In genomic region chr20:54221383-54221782, GRCh38 we compare ENCODE assay signal across 9 cellular contexts. TPM values are rescaled to one million over a fixed set of nuclear protein-coding genes. Genes with fewer than 3 reads are reported as not detected.
A peak's percentile ranks its signal among the peaks of the same experiment; 100 is the strongest.
DNase-seq lines count a peak whose midpoint lies in the region; ATAC-seq and TF ChIP-seq lines count a peak whose summit lies in the region.
"Had no signal": no experiment of that assay in that cellular context is flagged by ENCODE, and none has a peak within 500 bp of the region (broad histone marks: within the 10 kb centered on the region; RNA-seq: fewer than 3 reads in every experiment).

No MANE protein-coding gene starts in this region.

- CTCF ChIA-PET in activated naive CD4-positive, alpha-beta T cell treated with anti-CD3 and anti-CD28 coated beads, Interleukin-2, amount 10 ng/mL, durations not matched to agents 7 days and 5 days (lab: Charles Lee), result interaction anchor here (0.6 to 1.3 kb wide), 7 partner anchors 13 to 426 kb away, joined by 3 to 4 read pairs (median 3); partner anchors contain the start of gene PFDN4

- peaks cover 10% of the 10 kb centered on the region for H3K36me3 Mint-ChIP-seq in activated naive CD4-positive, alpha-beta T cell treated with anti-CD3 and anti-CD28 coated beads, Interleukin-2, amount 10 ng/mL, durations not matched to agents 7 days and 5 days
- H3K36me3 Mint-ChIP-seq in brain, result peaks cover 10% of the 10 kb centered on the region
- peaks cover 30% of the 10 kb centered on the region for H3K36me3 Mint-ChIP-seq in stimulated activated naive CD8-positive, alpha-beta T cell treated with anti-CD3 and anti-CD28 coated beads, Interleukin-15, Interleukin-2, amounts not matched to agents 100 ng/mL and 50 ng/mL, for 24 hours (ENCODE audit: low read depth)

- H3K27me3 Mint-ChIP-seq in activated naive CD4-positive, alpha-beta T cell treated with anti-CD3 and anti-CD28 coated beads, Interleukin-2, amount 10 ng/mL, durations not matched to agents 7 days and 5 days, result no peaks in the 10 kb centered on the region
- no peaks in the 10 kb centered on the region for H3K27me3 Mint-ChIP-seq in brain
- H3K27me3 Mint-ChIP-seq in stimulated activated naive CD8-positive, alpha-beta T cell treated with anti-CD3 and anti-CD28 coated beads, Interleukin-15, Interleukin-2, amounts not matched to agents 100 ng/mL and 50 ng/mL, for 24 hours, result no peaks in the 10 kb centered on the region

- H3K4me1 Mint-ChIP-seq in activated naive CD4-positive, alpha-beta T cell treated with anti-CD3 and anti-CD28 coated beads, Interleukin-2, amount 10 ng/mL, durations not matched to agents 7 days and 5 days, result peaks cover 21% of the 10 kb centered on the region
- H3K4me1 Mint-ChIP-seq in brain, result peaks cover 35% of the 10 kb centered on the region
- peaks cover 24% of the 10 kb centered on the region for H3K4me1 Mint-ChIP-seq in stimulated activated naive CD8-positive, alpha-beta T cell treated with anti-CD3 and anti-CD28 coated beads, Interleukin-15, Interleukin-2, amounts not matched to agents 100 ng/mL and 50 ng/mL, for 24 hours (ENCODE audit: low read depth)

- no peak overlapping the region for H3K4me3 Mint-ChIP-seq in activated naive CD4-positive, alpha-beta T cell treated with anti-CD3 and anti-CD28 coated beads, Interleukin-2, amount 10 ng/mL, durations not matched to agents 7 days and 5 days
- H3K4me3 Mint-ChIP-seq in brain, result no peak overlapping the region
- peak overlapping the region; percentile 55 for H3K4me3 Mint-ChIP-seq in stimulated activated naive CD8-positive, alpha-beta T cell treated with anti-CD3 and anti-CD28 coated beads, Interleukin-15, Interleukin-2, amounts not matched to agents 100 ng/mL and 50 ng/mL, for 24 hours

- peak overlapping the region; percentile 62 for H3K27ac Mint-ChIP-seq in activated naive CD4-positive, alpha-beta T cell treated with anti-CD3 and anti-CD28 coated beads, Interleukin-2, amount 10 ng/mL, durations not matched to agents 7 days and 5 days
- peak overlapping the region in 3 of 5 experiments; percentile 64 to 72 (median 66) for H3K27ac Mint-ChIP-seq in brain
- peak overlapping the region; percentile 94 for H3K27ac Mint-ChIP-seq in stimulated activated naive CD8-positive, alpha-beta T cell treated with anti-CD3 and anti-CD28 coated beads, Interleukin-15, Interleukin-2, amounts not matched to agents 100 ng/mL and 50 ng/mL, for 24 hours

- ATAC-seq in HG03442 (IDR thresholded peaks at IDR 0.05; ENCODE audit: unreplicated experiment) (peak; percentile 69), HG02840 (IDR thresholded peaks at IDR 0.05; ENCODE audit: low FRiP score, unreplicated experiment) (no peak), GM21360 (IDR thresholded peaks at IDR 0.05; ENCODE audit: unreplicated experiment) (no peak)
- ATAC-seq: heart left ventricle had no signal

- peak; percentile 30 for DNase-seq in activated naive CD4-positive, alpha-beta T cell treated with anti-CD3 and anti-CD28 coated beads, Interleukin-2, amount 10 ng/mL, durations not matched to agents 7 days and 5 days
- no peak for DNase-seq in activated naive CD4-positive, alpha-beta T cell treated with anti-CD3 and anti-CD28 coated beads, Interleukin-2, amount 50 U/mL, for 16 hours
- DNase-seq in SIG-M5 (lab: John Stamatoyannopoulos, UW), result no peak
- DNase-seq: heart left ventricle had no signal

- no peak for TF ChIP-seq CTCF in brain (conservative IDR thresholded peaks at IDR 0.05)

- H3K9me3 Mint-ChIP-seq in activated naive CD4-positive, alpha-beta T cell treated with anti-CD3 and anti-CD28 coated beads, Interleukin-2, amount 10 ng/mL, durations not matched to agents 7 days and 5 days, result no peaks in the 10 kb centered on the region
- no peaks in the 10 kb centered on the region for H3K9me3 Mint-ChIP-seq in brain
- no peaks in the 10 kb centered on the region for H3K9me3 Mint-ChIP-seq in stimulated activated naive CD8-positive, alpha-beta T cell treated with anti-CD3 and anti-CD28 coated beads, Interleukin-15, Interleukin-2, amounts not matched to agents 100 ng/mL and 50 ng/mL, for 24 hours

RNA-seq across cellular contexts. Expression of gene PFDN4, which starts 13.5 kb away (rescaled TPM):
- 108 TPM for polyA plus RNA-seq in brain (ENCODE audit: insufficient read depth, low read depth, low replicate concordance)

RNA-seq across cellular contexts. Expression of gene CYP24A1, which starts 47.6 kb away (rescaled TPM):
- 0.63 TPM for polyA plus RNA-seq in brain (ENCODE audit: insufficient read depth, low read depth, low replicate concordance)
- polyA plus RNA-seq: heart left ventricle had no signal
